Comparison of ENCODE assay signal across 28 cellular contexts in genomic region chr3:143851331-143852017, GRCh38. TPM values are rescaled to one million over a fixed set of nuclear protein-coding genes. Genes with fewer than 3 reads are reported as not detected.
DNase-seq lines count a peak whose midpoint lies in the region; ATAC-seq and TF ChIP-seq lines count a peak whose summit lies in the region.
"Had no signal": no experiment of that assay in that cellular context is flagged by ENCODE, and none has a peak within 500 bp of the region (broad histone marks: within the 10 kb centered on the region; RNA-seq: fewer than 3 reads in every experiment).

No MANE protein-coding gene starts in this region.

- H3K4me1 Mint-ChIP-seq in H9, result peaks cover 25% of the 10 kb centered on the region in 2 experiments

- H2AK5ac ChIP-seq in H9 (ENCODE audit: insufficient read length, low read length), result no peak overlapping the region

- H3K36me3 Mint-ChIP-seq in H9 (ENCODE audit: insufficient read depth in 1 of 3, low read depth in 3 of 3), result no peaks in the 10 kb centered on the region
- H3K36me3 Mint-ChIP-seq: stimulated activated memory B cell treated with anti-CD40 and anti-IgM and Interleukin-4, amounts not matched to agents 10 μg/mL and 1 μg/mL and 100 μg/mL, for 72 hours had no signal

- H4K91ac ChIP-seq in H9 (ENCODE audit: insufficient read length, low read depth, low read length), result no peak overlapping the region

- intact Hi-C loops in OCI-LY7 (cut with micrococcal nuclease; ENCODE audit: unreplicated experiment), result no loop called here

- H3K27ac ChIP-seq in H9 (ENCODE audit: insufficient read length, low read depth, low read length) (no peak overlapping the region), OCI-LY7 (ENCODE audit: low read depth, low read length, poor library complexity, severe bottlenecking) (no peak overlapping the region), skin epidermis (peak overlapping the region in 13 of 21 experiments; percentile 6 to 87 (median 36))
- H3K27ac ChIP-seq: esophagus muscularis mucosa, WERI-Rb-1 had no signal

- no peak overlapping the region for H2BK15ac ChIP-seq in H9 (ENCODE audit: low read depth, low read length)

- no peak overlapping the region for H2BK120ac ChIP-seq in H9 (ENCODE audit: low read depth, low read length, poor library complexity, severe bottlenecking)

- DNase-seq in H9, result no peak
- DNase-seq in OCI-LY7 (ENCODE audit: low spot score), result no peak
- DNase-seq in epithelial cell of esophagus (ENCODE audit: low read depth), result peak; percentile 90
- no peak for DNase-seq in DMS114 treated with DMSO at 0.1 percent for 48 hours (lab: John Stamatoyannopoulos, UW; ENCODE audit: unreplicated experiment)
- DNase-seq: activated CD8-positive, alpha-beta memory T cell treated with anti-CD3 and anti-CD28 coated beads, Interleukin-2, amount 50 U/mL, for 4 hours; activated naive CD4-positive, alpha-beta T cell treated with anti-CD3 and anti-CD28 coated beads, Interleukin-2, amount 10 ng/mL, durations not matched to agents 7 days and 5 days; C1 segment of cervical spinal cord; Caco-2; DND-41; effector CD4-positive, alpha-beta T cell; GOT3; left cardiac atrium; NCI-H1417 treated with DMSO at 0.1 percent for 48 hours; NCI-H2107; NCI-H446 treated with DMSO at 0.1 percent for 48 hours; right cardiac atrium; stimulated activated CD4-positive, alpha-beta T cell treated with anti-CD3 and anti-CD28 coated beads, Interleukin-4, amount 100 ng/mL, for 4 hours; T-helper 9 cell; WERI-Rb-1 had no signal

- no peaks in the 10 kb centered on the region for H3K9me3 ChIP-seq in H9 (ENCODE audit: control insufficient read depth, low read depth, low read length)
- no peaks in the 10 kb centered on the region for H3K9me3 ChIP-seq in OCI-LY7 (ENCODE audit: low read length)
- H3K9me3 ChIP-seq: Caco-2, esophagus muscularis mucosa had no signal

- H3K9me3 Mint-ChIP-seq in H9, result no peaks in the 10 kb centered on the region
- H3K9me3 Mint-ChIP-seq: activated naive CD4-positive, alpha-beta T cell treated with anti-CD3 and anti-CD28 coated beads, Interleukin-2, amount 10 ng/mL, durations not matched to agents 7 days and 5 days; neural crest cell; stimulated activated memory B cell treated with anti-CD40 and anti-IgM and Interleukin-4, amounts not matched to agents 10 μg/mL and 1 μg/mL and 100 μg/mL, for 72 hours had no signal

- no peaks in the 10 kb centered on the region for H3K27me3 ChIP-seq in H9 (ENCODE audit: insufficient read depth, low read length)
- H3K27me3 ChIP-seq: esophagus muscularis mucosa had no signal

- H4K20me1 ChIP-seq in H9 (ENCODE audit: control insufficient read depth, insufficient read depth, insufficient read length) (no peaks in the 10 kb centered on the region), OCI-LY7 (ENCODE audit: insufficient read depth, low read length) (no peaks in the 10 kb centered on the region)

- H3K27ac Mint-ChIP-seq in H9, result no peak overlapping the region
- H3K27ac Mint-ChIP-seq: activated naive CD4-positive, alpha-beta T cell treated with anti-CD3 and anti-CD28 coated beads, Interleukin-2, amount 10 ng/mL, durations not matched to agents 7 days and 5 days; stimulated activated memory B cell treated with anti-CD40 and anti-IgM and Interleukin-4, amounts not matched to agents 10 μg/mL and 1 μg/mL and 100 μg/mL, for 72 hours had no signal

- no peak overlapping the region for H3K14ac ChIP-seq in H9 (ENCODE audit: insufficient read depth, low read length)

- peak; percentile 38; the same call in 2 of the 3 replicates for TF ChIP-seq CTCF in H9 (conservative IDR thresholded peaks at IDR 0.05)
- no peak for TF ChIP-seq CTCF in OCI-LY7 (conservative IDR thresholded peaks at IDR 0.05; ENCODE audit: low read length)
- no peak for TF ChIP-seq CTCF in epithelial cell of esophagus (IDR thresholded peaks at IDR 0.05; ENCODE audit: insufficient read depth, low read depth, low read length, missing control alignments)

- no TSS peak for BruUV-seq in OCI-LY7 (replicated peaks; lab: Mats Ljungman, UMichigan)

- no peak overlapping the region for H3K56ac ChIP-seq in H9 (ENCODE audit: insufficient read length, low read depth, low read length)

- no peak overlapping the region for H2BK5ac ChIP-seq in H9 (ENCODE audit: insufficient read length, low read length)

- H3K4me2 ChIP-seq in H9 (ENCODE audit: insufficient read depth, insufficient read length, low read length) (no peak overlapping the region), OCI-LY7 (ENCODE audit: low read length) (no peak overlapping the region)

- H3K4ac ChIP-seq in H9 (ENCODE audit: low read depth, low read length), result no peak overlapping the region

- H3K23ac ChIP-seq in H9 (ENCODE audit: insufficient read length, low read depth, low read length), result no peak overlapping the region

- no peak overlapping the region for H2AFZ ChIP-seq in H9 (ENCODE audit: low read length)
- H2AFZ ChIP-seq in OCI-LY7 (ENCODE audit: low read length), result 0 out of 2 replicates have a peak overlapping the region, but pooled peaks have one; percentile 100

- no peak overlapping the region for H2BK20ac ChIP-seq in H9 (ENCODE audit: low read depth, low read length, poor library complexity, severe bottlenecking)

- H3T11ph ChIP-seq in H9 (ENCODE audit: low read length), result no peak overlapping the region

- H4K5ac ChIP-seq in H9 (ENCODE audit: insufficient read length, low read depth, low read length), result no peak overlapping the region

- H3K18ac ChIP-seq in H9 (ENCODE audit: insufficient read length, low read depth, low read length), result no peak overlapping the region

- no peaks in the 10 kb centered on the region for H3K27me3 Mint-ChIP-seq in H9 (ENCODE audit: low read depth)
- H3K27me3 Mint-ChIP-seq: stimulated activated memory B cell treated with anti-CD40 and anti-IgM and Interleukin-4, amounts not matched to agents 10 μg/mL and 1 μg/mL and 100 μg/mL, for 72 hours had no signal

- H3K9me2 ChIP-seq in OCI-LY7 (ENCODE audit: insufficient read depth, low read length), result no peaks in the 10 kb centered on the region

- no peaks in the 10 kb centered on the region for H3K36me3 ChIP-seq in OCI-LY7 (ENCODE audit: insufficient read depth, low read length)
- H3K36me3 ChIP-seq: esophagus muscularis mucosa, WERI-Rb-1 had no signal

- ATAC-seq in HG02973 (IDR thresholded peaks at IDR 0.05; ENCODE audit: unreplicated experiment) (no peak), GM21825 (IDR thresholded peaks at IDR 0.05; ENCODE audit: unreplicated experiment) (no peak), HG02798 (IDR thresholded peaks at IDR 0.05; ENCODE audit: poor library complexity, unreplicated experiment) (no peak)
- ATAC-seq: K562, left cardiac atrium, right cardiac atrium, Right ventricle myocardium inferior had no signal

- no peak overlapping the region for H2BK12ac ChIP-seq in H9 (ENCODE audit: insufficient read length, low read depth, low read length)

- no peaks in the 10 kb centered on the region for H3K23me2 ChIP-seq in H9 (ENCODE audit: insufficient read length, low read depth, low read length, poor library complexity, severe bottlenecking)

- no peaks in the 10 kb centered on the region for H3K79me1 ChIP-seq in H9 (ENCODE audit: insufficient read depth, low read depth, low read length, poor library complexity, severe bottlenecking)

- no peak overlapping the region for H3K4me3 Mint-ChIP-seq in H9
- H3K4me3 Mint-ChIP-seq: activated naive CD4-positive, alpha-beta T cell treated with anti-CD3 and anti-CD28 coated beads, Interleukin-2, amount 10 ng/mL, durations not matched to agents 7 days and 5 days; neural crest cell; stimulated activated memory B cell treated with anti-CD40 and anti-IgM and Interleukin-4, amounts not matched to agents 10 μg/mL and 1 μg/mL and 100 μg/mL, for 72 hours had no signal

- no CpG with 5 or more reads among the region's 5 CpGs for WGBS in H9 (ENCODE audit: extremely low coverage, insufficient read length, low lambda C conversion rate)

- CTCF ChIA-PET in OCI-LY7 (lab: Charles Lee; ENCODE audit: unreplicated experiment), result no interaction called here

- H3K4me1 ChIP-seq in H9 (ENCODE audit: insufficient read depth, low read length), result no peaks in the 10 kb centered on the region; the same call in 1 of the 2 replicates
- H3K4me1 ChIP-seq in OCI-LY7 (ENCODE audit: insufficient read depth, low read length, poor library complexity, severe bottlenecking), result peaks cover 22% of the 10 kb centered on the region

- H3K4me3 ChIP-seq in OCI-LY7 (ENCODE audit: low read depth, low read length, poor library complexity, severe bottlenecking) (no peak overlapping the region), epithelial cell of esophagus (ENCODE audit: low read length) (no peak overlapping the region), skin epidermis (no peak overlapping the region)
- H3K4me3 ChIP-seq: esophagus muscularis mucosa, K562 had no signal

- H3K9ac ChIP-seq in H9 (ENCODE audit: extremely low read depth, insufficient read length, low read length), result no peak overlapping the region

- no peaks in the 10 kb centered on the region for H3K79me2 ChIP-seq in H9 (ENCODE audit: insufficient read depth, low read length)
- no peaks in the 10 kb centered on the region for H3K79me2 ChIP-seq in OCI-LY7 (ENCODE audit: insufficient read depth, low read depth, low read length)

- H4K8ac ChIP-seq in H9 (replicated peaks; ENCODE audit: insufficient read length, low read depth, low read length), result no peak overlapping the region

- POLR2A ChIA-PET in OCI-LY7 (lab: Charles Lee), result interaction anchor here (0.9 to 1.4 kb wide), 2 partner anchors 10 to 120 kb away, joined by 4 read pairs; partner anchors contain the start of gene DIPK2A

RNA-seq across cellular contexts. Expression of gene SLC9A9, which starts 3.2 kb away (rescaled TPM):
- total RNA-seq in H9 (2021), result 0.35 and 0.48 TPM in 2 replicates
- total RNA-seq in OCI-LY7 (2014; rRNA removed; shearing (Covaris generic)), result 7.7 and 14.8 TPM in 2 replicates
- 7.0 and 9.3 TPM in 2 replicates for total RNA-seq in OCI-LY7 (2022)
- total RNA-seq: Caco-2 had no signal

Comparison
In these comparisons a context has a peak if more than half of its experiments do, and no peak if none do; other contexts are left out.
1. H3K27ac ChIP-seq: peak in skin epidermis (13 of 21); none in H9 (single experiment) and OCI-LY7 (single experiment).